In the genomic region with DNA sequence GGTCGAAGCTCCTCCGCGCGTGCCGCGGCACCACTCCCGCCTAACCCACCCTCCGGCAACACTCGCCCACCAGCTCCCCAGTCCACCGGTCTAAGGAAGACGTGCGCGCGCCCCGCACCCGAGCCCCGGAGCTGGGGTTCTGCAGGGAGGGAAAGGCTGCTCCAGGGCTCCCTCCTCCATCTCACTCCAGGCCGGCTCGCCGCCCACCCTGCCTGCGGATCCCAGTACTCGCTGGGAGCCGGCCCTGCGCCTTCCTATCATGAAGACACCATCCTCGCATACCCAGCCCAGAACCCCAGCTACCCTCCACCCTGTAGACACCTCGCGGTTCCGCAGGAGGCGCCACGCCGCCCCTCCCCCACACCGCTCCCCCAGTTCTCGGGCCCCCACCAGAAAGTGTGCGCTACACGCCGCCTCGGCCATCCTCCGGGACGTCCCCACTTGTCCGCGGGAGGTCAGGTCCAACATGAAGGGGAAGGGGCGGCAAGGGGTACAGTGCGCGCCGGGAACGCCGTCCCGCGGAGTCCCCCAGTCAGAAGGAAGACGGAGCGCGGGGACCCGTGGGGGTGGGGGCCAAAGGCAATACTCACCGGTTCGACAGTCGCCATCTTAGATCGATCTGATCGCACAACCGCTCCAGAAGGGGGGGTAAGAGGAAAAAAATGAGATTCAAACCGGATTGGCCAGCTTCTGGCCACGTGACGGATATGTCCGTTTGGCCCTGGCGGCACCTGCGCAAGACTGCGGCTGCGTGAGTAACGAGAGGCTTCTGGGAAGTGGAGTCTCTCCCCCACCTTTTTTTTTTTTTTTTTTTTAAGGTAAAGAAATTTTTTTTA, we compare ENCODE assay signal across 8 cellular contexts. TPM values are rescaled to one million over a fixed set of nuclear protein-coding genes. Genes with fewer than 3 reads are reported as not detected.
DNase-seq lines count a peak whose midpoint lies in the region; ATAC-seq and TF ChIP-seq lines count a peak whose summit lies in the region.

A gene with protein sequence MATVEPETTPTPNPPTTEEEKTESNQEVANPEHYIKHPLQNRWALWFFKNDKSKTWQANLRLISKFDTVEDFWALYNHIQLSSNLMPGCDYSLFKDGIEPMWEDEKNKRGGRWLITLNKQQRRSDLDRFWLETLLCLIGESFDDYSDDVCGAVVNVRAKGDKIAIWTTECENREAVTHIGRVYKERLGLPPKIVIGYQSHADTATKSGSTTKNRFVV (minus strand): TSS at position 629 of the 836 bp plus-strand sequence. CDS start 21 bp downstream, at position 608.

- H3K79me2 ChIP-seq in osteoblast (ENCODE audit: insufficient read depth, low read length): peaks cover 51% of the 10 kb centered on the region

- H3K36me3 ChIP-seq in osteoblast (ENCODE audit: insufficient read depth, low read length) (peaks cover 5% of the 10 kb centered on the region), thoracic aorta (no peaks in the 10 kb centered on the region)

- peak within 1 kb of the TSS; percentile 97 for H3K27ac Mint-ChIP-seq in activated naive CD8-positive, alpha-beta T cell
- peak within 1 kb of the TSS; percentile 98 for H3K27ac Mint-ChIP-seq in glutamatergic neuron (ENCODE audit: unreplicated experiment)

- peak within 1 kb of the TSS; percentile 99 for H3K4me2 ChIP-seq in osteoblast (ENCODE audit: insufficient read depth, low read length)

- H3K27ac ChIP-seq in osteoblast (ENCODE audit: low read depth, low read length) (peak within 1 kb of the TSS; percentile 98), thoracic aorta (peak within 1 kb of the TSS; percentile 97 to 98)

- H3K4me1 ChIP-seq in osteoblast (ENCODE audit: insufficient read depth, low read length) (peaks cover 17% of the 10 kb centered on the region), thoracic aorta (ENCODE audit: control insufficient read depth in 1 of 2, low read depth in 2 of 2) (peaks cover 16 to 20% of the 10 kb centered on the region in 2 donors)

- peaks cover 14% of the 10 kb centered on the region for H3K36me3 Mint-ChIP-seq in activated naive CD8-positive, alpha-beta T cell
- peaks cover 4% of the 10 kb centered on the region for H3K36me3 Mint-ChIP-seq in glutamatergic neuron (ENCODE audit: unreplicated experiment)

- no peaks in the 10 kb centered on the region for H3K27me3 ChIP-seq in osteoblast (ENCODE audit: insufficient read depth, low read length)
- no peaks in the 10 kb centered on the region for H3K27me3 ChIP-seq in thoracic aorta (replicated peaks; ENCODE audit: insufficient read depth)

- H3K9me3 ChIP-seq in osteoblast (ENCODE audit: low read depth, low read length): no peaks in the 10 kb centered on the region
- H3K9me3 ChIP-seq in thoracic aorta: no peaks in the 10 kb centered on the region

- DNase-seq in NCI-H1105 (lab: John Stamatoyannopoulos, UW): peak; percentile 86
- peak; percentile 98 for DNase-seq in SKM-1 treated with dmso at 0.1 percent for 144 hours (lab: John Stamatoyannopoulos, UW; ENCODE audit: unreplicated experiment)
- DNase-seq in glutamatergic neuron: peak; percentile 94
- DNase-seq in osteoblast (ENCODE audit: insufficient read length, low spot score, missing footprints): peak; percentile 93
- DNase-seq in thoracic aorta (ENCODE audit: low spot score): peak; percentile 87

- H3K4me3 ChIP-seq in osteoblast (ENCODE audit: insufficient read depth, low read length) (peak within 1 kb of the TSS; percentile 100), thoracic aorta (peak within 1 kb of the TSS; percentile 100)

- peak within 1 kb of the TSS; percentile 94 for H3K4me3 Mint-ChIP-seq in activated naive CD8-positive, alpha-beta T cell
- H3K4me3 Mint-ChIP-seq in glutamatergic neuron (ENCODE audit: unreplicated experiment): peak within 1 kb of the TSS; percentile 99

- TF ChIP-seq POLR2A in GM10847 (IDR thresholded peaks at IDR 0.05; ENCODE audit: extremely low read depth, insufficient read length): peak; percentile 34

- no peaks in the 10 kb centered on the region for H3K27me3 Mint-ChIP-seq in activated naive CD8-positive, alpha-beta T cell
- H3K27me3 Mint-ChIP-seq in glutamatergic neuron (ENCODE audit: unreplicated experiment): peaks cover 7% of the 10 kb centered on the region

- H2AFZ ChIP-seq in osteoblast (ENCODE audit: low read length): peak within 1 kb of the TSS; percentile 100

- H4K20me1 ChIP-seq in osteoblast (ENCODE audit: insufficient read depth, low read length): peaks cover 25% of the 10 kb centered on the region

- peak; percentile 63 for ATAC-seq in HG02623 (IDR thresholded peaks at IDR 0.05; ENCODE audit: unreplicated experiment)
- peak; percentile 87 for ATAC-seq in thoracic aorta (ENCODE audit: insufficient number of reproducible peaks, low FRiP score, low read depth)

- H3K9me3 Mint-ChIP-seq in activated naive CD8-positive, alpha-beta T cell (ENCODE audit: low read depth): no peaks in the 10 kb centered on the region
- peaks cover 10% of the 10 kb centered on the region for H3K9me3 Mint-ChIP-seq in glutamatergic neuron (ENCODE audit: unreplicated experiment)

- peak; percentile 36 for TF ChIP-seq CTCF in glutamatergic neuron (IDR thresholded peaks at IDR 0.05; ENCODE audit: partially characterized antibody, unreplicated experiment)
- TF ChIP-seq CTCF in osteoblast (IDR thresholded peaks at IDR 0.05; ENCODE audit: extremely low read depth, low read depth, low read length): peak; percentile 12
- TF ChIP-seq CTCF in thoracic aorta (IDR thresholded peaks at IDR 0.05): peak; percentile 15

- peaks cover 47% of the 10 kb centered on the region for H3K4me1 Mint-ChIP-seq in activated naive CD8-positive, alpha-beta T cell (ENCODE audit: low read depth)
- H3K4me1 Mint-ChIP-seq in glutamatergic neuron (ENCODE audit: low read depth, unreplicated experiment): peaks cover 4% of the 10 kb centered on the region

RNA-seq across cellular contexts. Expression of the gene that starts here (rescaled TPM):
- 92.8 TPM for total RNA-seq in glutamatergic neuron (ENCODE audit: unreplicated experiment)
- total RNA-seq in osteoblast: 94.9 and 105 TPM in 2 replicates
- 100 to 1,000 TPM; 108 to 111 TPM for total RNA-seq in thoracic aorta

Comparison
In these comparisons a context has a peak if more than half of its experiments do, and no peak if none do; other contexts are left out.
1. Peak in every context shown above with its lines: DNase-seq, ATAC-seq, H3K4me3 ChIP-seq and H3K27ac ChIP-seq.